In the genomic region with DNA sequence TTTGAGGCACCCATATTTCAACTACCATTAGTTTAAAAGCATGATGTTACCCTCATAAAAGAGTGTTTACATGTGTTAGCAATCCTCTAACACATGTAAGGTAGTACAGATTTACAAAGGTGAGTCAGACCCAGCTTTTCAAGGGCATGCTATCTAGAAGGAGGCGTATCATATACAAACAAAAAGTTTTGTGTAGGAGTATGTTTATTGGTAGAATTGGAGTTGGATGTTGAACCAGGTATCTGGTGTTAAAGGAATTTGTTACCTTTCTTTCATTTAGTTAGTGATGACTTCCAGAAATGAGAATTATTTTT, we compare ENCODE assay signal across 1 cellular context.
TF ChIP-seq lines count a peak whose summit lies in the region.

No MANE protein-coding gene starts in this region.

TF ChIP-seq in A549, 52 proteins besides CTCF, POLR2A, EP300 and RAD21 (continued from another document):
- TF ChIP-seq, protein P1, sequence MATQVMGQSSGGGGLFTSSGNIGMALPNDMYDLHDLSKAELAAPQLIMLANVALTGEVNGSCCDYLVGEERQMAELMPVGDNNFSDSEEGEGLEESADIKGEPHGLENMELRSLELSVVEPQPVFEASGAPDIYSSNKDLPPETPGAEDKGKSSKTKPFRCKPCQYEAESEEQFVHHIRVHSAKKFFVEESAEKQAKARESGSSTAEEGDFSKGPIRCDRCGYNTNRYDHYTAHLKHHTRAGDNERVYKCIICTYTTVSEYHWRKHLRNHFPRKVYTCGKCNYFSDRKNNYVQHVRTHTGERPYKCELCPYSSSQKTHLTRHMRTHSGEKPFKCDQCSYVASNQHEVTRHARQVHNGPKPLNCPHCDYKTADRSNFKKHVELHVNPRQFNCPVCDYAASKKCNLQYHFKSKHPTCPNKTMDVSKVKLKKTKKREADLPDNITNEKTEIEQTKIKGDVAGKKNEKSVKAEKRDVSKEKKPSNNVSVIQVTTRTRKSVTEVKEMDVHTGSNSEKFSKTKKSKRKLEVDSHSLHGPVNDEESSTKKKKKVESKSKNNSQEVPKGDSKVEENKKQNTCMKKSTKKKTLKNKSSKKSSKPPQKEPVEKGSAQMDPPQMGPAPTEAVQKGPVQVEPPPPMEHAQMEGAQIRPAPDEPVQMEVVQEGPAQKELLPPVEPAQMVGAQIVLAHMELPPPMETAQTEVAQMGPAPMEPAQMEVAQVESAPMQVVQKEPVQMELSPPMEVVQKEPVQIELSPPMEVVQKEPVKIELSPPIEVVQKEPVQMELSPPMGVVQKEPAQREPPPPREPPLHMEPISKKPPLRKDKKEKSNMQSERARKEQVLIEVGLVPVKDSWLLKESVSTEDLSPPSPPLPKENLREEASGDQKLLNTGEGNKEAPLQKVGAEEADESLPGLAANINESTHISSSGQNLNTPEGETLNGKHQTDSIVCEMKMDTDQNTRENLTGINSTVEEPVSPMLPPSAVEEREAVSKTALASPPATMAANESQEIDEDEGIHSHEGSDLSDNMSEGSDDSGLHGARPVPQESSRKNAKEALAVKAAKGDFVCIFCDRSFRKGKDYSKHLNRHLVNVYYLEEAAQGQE (IDR thresholded peaks at IDR 0.05), result no peak
- TF ChIP-seq TP53 (CRISPR knock-in tag; IDR thresholded peaks at IDR 0.05), result no peak
- TF ChIP-seq, protein P2, sequence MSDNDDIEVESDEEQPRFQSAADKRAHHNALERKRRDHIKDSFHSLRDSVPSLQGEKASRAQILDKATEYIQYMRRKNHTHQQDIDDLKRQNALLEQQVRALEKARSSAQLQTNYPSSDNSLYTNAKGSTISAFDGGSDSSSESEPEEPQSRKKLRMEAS (IDR thresholded peaks at IDR 0.05), result peak; percentile 34; the same call in 1 of the 2 replicates
